Comparison of ENCODE assay signal across 11 cellular contexts in genomic region chr14:27256805-27257204, GRCh38.
"Had no signal": no experiment of that assay in that cellular context is flagged by ENCODE, and none has a peak within 500 bp of the region (broad histone marks: within the 10 kb centered on the region; RNA-seq: fewer than 3 reads in every experiment).

No MANE protein-coding gene starts in this region.

- H3K9ac ChIP-seq: GM23248 had no signal

- H3K9me3 ChIP-seq: HAP-1 had no signal

- H3K36me3 ChIP-seq: HAP-1 had no signal

- H3K4me2 ChIP-seq: GM23338 had no signal

- H3K27ac ChIP-seq: GM23248 had no signal

- ATAC-seq: GM23338, HCT116 had no signal

- H3K4me3 ChIP-seq: GM23248, GM23338, HAP-1 had no signal

- DNase-seq: GM23248, GOT3, H7, H9, HCEC 1CT, HFFc6 had no signal

- H3K4me1 ChIP-seq: HAP-1 had no signal

- FAIRE-seq: H1, H54 had no signal

- H2AFZ ChIP-seq: GM23248, GM23338 had no signal
